In the genomic region with DNA sequence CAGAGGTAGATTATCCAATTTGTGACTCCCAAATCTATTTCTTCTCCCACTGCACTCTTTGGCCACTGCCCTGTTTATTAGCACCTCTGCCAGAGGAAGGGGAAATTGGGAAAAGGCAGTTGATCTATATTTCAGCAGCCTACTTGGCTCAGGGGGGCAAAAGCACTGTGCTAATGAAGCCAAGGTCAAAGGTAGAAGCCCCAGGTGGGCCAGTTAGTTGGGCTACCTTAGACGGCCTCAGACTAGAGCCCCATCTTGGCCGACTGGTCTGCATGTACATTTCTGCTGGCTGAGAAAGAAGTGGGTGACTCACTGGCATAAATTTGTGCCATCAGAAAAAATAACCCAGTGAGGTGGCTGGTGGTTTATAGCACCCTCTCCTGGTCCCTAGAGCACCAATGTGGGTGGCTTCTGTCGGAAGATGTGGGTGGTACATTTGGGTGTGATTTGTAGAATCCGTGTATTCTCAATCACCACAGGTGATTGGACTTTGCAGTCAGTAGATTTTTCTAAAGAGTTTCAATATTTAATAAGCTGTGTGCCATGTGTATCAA, we compare ENCODE assay signal across 23 cellular contexts.
"Had no signal": no experiment of that assay in that cellular context is flagged by ENCODE, and none has a peak within 500 bp of the region (broad histone marks: within the 10 kb centered on the region; RNA-seq: fewer than 3 reads in every experiment).

No MANE protein-coding gene starts in this region.

- H3K36me3 ChIP-seq: colonic mucosa, lower lobe of right lung, sigmoid colon, vagina had no signal

- H3K27ac ChIP-seq: colonic mucosa, lower lobe of right lung, sigmoid colon, vagina had no signal

- H3K27me3 ChIP-seq: colonic mucosa, sigmoid colon, vagina had no signal

- H3K27ac Mint-ChIP-seq: activated B cell treated with CpG ODN at 0.5 μM for 24 hours; activated CD4-positive, alpha-beta memory T cell treated with anti-CD3 and anti-CD28 coated beads for 36 hours; activated naive CD4-positive, alpha-beta T cell treated with anti-CD3 and anti-CD28 coated beads, Interleukin-2, amount 10 ng/mL, durations not matched to agents 7 days and 5 days; immature natural killer cell; stimulated activated naive B cell treated with anti-CD40 and anti-IgM and Interleukin-4, amounts not matched to agents 10 μg/mL and 1 μg/mL and 100 μg/mL, for 72 hours; type B pancreatic cell had no signal

- FAIRE-seq: bronchial epithelial cell had no signal

- H3K4me1 ChIP-seq: colonic mucosa, lower lobe of right lung, vagina had no signal

- H3K9me3 Mint-ChIP-seq: activated B cell treated with CpG ODN at 0.5 μM for 24 hours; activated CD4-positive, alpha-beta memory T cell treated with anti-CD3 and anti-CD28 coated beads for 36 hours; activated naive CD4-positive, alpha-beta T cell treated with anti-CD3 and anti-CD28 coated beads, Interleukin-2, amount 10 ng/mL, durations not matched to agents 7 days and 5 days; neural crest cell; type B pancreatic cell had no signal

- H3K36me3 Mint-ChIP-seq: activated CD4-positive, alpha-beta memory T cell treated with anti-CD3 and anti-CD28 coated beads for 36 hours; activated naive CD4-positive, alpha-beta T cell treated with anti-CD3 and anti-CD28 coated beads, Interleukin-2, amount 10 ng/mL, durations not matched to agents 7 days and 5 days; immature natural killer cell; naive thymus-derived CD4-positive, alpha-beta T cell; stimulated activated naive B cell treated with anti-CD40 and anti-IgM and Interleukin-4, amounts not matched to agents 10 μg/mL and 1 μg/mL and 100 μg/mL, for 72 hours; type B pancreatic cell had no signal

- H3K4me3 ChIP-seq: colonic mucosa, lower lobe of right lung, sigmoid colon, smooth muscle cell, vagina had no signal

- H3K9me3 ChIP-seq: colonic mucosa, lower lobe of right lung, sigmoid colon, vagina had no signal

- H3K27me3 Mint-ChIP-seq: activated B cell treated with CpG ODN at 0.5 μM for 24 hours; activated CD4-positive, alpha-beta memory T cell treated with anti-CD3 and anti-CD28 coated beads for 36 hours; activated naive CD4-positive, alpha-beta T cell treated with anti-CD3 and anti-CD28 coated beads, Interleukin-2, amount 10 ng/mL, durations not matched to agents 7 days and 5 days had no signal

- H3K4me1 Mint-ChIP-seq: activated B cell treated with CpG ODN at 0.5 μM for 24 hours; activated naive CD4-positive, alpha-beta T cell treated with anti-CD3 and anti-CD28 coated beads, Interleukin-2, amount 10 ng/mL, durations not matched to agents 7 days and 5 days; immature natural killer cell; naive thymus-derived CD4-positive, alpha-beta T cell; neural crest cell; stimulated activated naive B cell treated with anti-CD40 and anti-IgM and Interleukin-4, amounts not matched to agents 10 μg/mL and 1 μg/mL and 100 μg/mL, for 72 hours had no signal

- ATAC-seq: left lobe of liver; lower lobe of right lung; naive thymus-derived CD4-positive, alpha-beta T cell; stimulated activated naive B cell treated with anti-CD40 and anti-IgM and Interleukin-4, amounts not matched to agents 10 μg/mL and 1 μg/mL and 100 μg/mL, for 72 hours had no signal

- H3K4me2 ChIP-seq: smooth muscle cell had no signal

- H3K4me3 Mint-ChIP-seq: activated B cell treated with CpG ODN at 0.5 μM for 24 hours; activated CD4-positive, alpha-beta memory T cell treated with anti-CD3 and anti-CD28 coated beads for 36 hours; activated naive CD4-positive, alpha-beta T cell treated with anti-CD3 and anti-CD28 coated beads, Interleukin-2, amount 10 ng/mL, durations not matched to agents 7 days and 5 days; immature natural killer cell; naive thymus-derived CD4-positive, alpha-beta T cell; neural crest cell; stimulated activated naive B cell treated with anti-CD40 and anti-IgM and Interleukin-4, amounts not matched to agents 10 μg/mL and 1 μg/mL and 100 μg/mL, for 72 hours; type B pancreatic cell had no signal

- DNase-seq: activated B cell treated with CpG ODN at 0.5 μM for 24 hours; activated CD4-positive, alpha-beta memory T cell treated with anti-CD3 and anti-CD28 coated beads for 36 hours; activated CD4-positive, alpha-beta T cell treated with anti-CD3 and anti-CD28 coated beads for 48 hours; activated effector memory CD4-positive, alpha-beta T cell treated with anti-CD3 and anti-CD28 coated beads, Interleukin-2, amount 50 U/mL, for 16 hours; activated naive CD4-positive, alpha-beta T cell treated with anti-CD3 and anti-CD28 coated beads, Interleukin-2, amount 10 ng/mL, durations not matched to agents 7 days and 5 days; amygdala; colonic mucosa; foreskin fibroblast; immature natural killer cell; lower lobe of right lung; naive thymus-derived CD4-positive, alpha-beta T cell; retina; sigmoid colon; stimulated activated CD4-positive, alpha-beta T cell treated with anti-CD3 and anti-CD28 coated beads, Interleukin-15, amount 100 ng/mL, for 24 hours; stimulated activated CD8-positive, alpha-beta memory T cell treated with anti-CD3 and anti-CD28 coated beads, Interleukin-4, amount 100 ng/mL, for 48 hours; stimulated activated naive B cell treated with anti-CD40 and anti-IgM and Interleukin-4, amounts not matched to agents 10 μg/mL and 1 μg/mL and 100 μg/mL, for 72 hours; T1000 had no signal
